ENCODE assay signal across 20 cellular contexts in the genomic region with DNA sequence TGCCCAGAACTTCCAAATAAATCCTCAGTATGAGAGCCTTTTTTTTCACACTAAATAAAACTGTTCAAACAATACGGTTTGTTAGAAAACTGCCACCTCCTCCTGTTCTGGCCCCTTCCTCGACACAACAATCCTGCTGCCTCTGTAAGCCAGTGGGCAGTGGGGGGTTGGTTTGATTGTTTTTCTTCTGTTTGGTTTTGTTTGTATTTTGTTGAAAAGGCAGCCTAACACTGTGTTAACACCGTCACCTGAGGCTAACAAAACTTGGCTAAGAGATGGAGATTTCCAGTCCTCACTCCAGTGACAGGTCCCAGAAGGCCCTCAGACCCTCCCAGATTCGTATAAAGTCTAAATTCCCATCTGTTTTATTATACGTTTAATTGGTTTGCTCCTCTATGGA.
DNase-seq lines count a peak whose midpoint lies in the region; ATAC-seq and TF ChIP-seq lines count a peak whose summit lies in the region.
"Had no signal": no experiment of that assay in that cellular context is flagged by ENCODE, and none has a peak within 500 bp of the region (broad histone marks: within the 10 kb centered on the region; RNA-seq: fewer than 3 reads in every experiment).

No MANE protein-coding gene starts in this region.

- no peaks in the 10 kb centered on the region for H3K9me2 ChIP-seq in GM23338 (ENCODE audit: insufficient read depth)

- H3K4me3 Mint-ChIP-seq in GM23338, result no peak overlapping the region
- H3K4me3 Mint-ChIP-seq in neural progenitor cell, result no peak overlapping the region
- no peak overlapping the region for H3K4me3 Mint-ChIP-seq in activated CD4-positive, alpha-beta memory T cell treated with anti-CD3 and anti-CD28 coated beads for 36 hours
- H3K4me3 Mint-ChIP-seq: CD4-positive, alpha-beta memory T cell had no signal

- H3K79me2 ChIP-seq in GM23338 (replicated peaks; ENCODE audit: insufficient read depth) (no peaks in the 10 kb centered on the region), neural progenitor cell (ENCODE audit: low read depth) (no peaks in the 10 kb centered on the region)

- no peaks in the 10 kb centered on the region for H3K9me3 ChIP-seq in neural progenitor cell (ENCODE audit: low read depth)
- H3K9me3 ChIP-seq: BLaER1 treated with 17β-estradiol and CSF1 and Interleukin-3, amounts not matched to agents 10 nM and 100 nM; SJSA1 had no signal

- H3F3A ChIP-seq in GM23338 (replicated peaks; ENCODE audit: low read depth) (no peaks in the 10 kb centered on the region), neural progenitor cell (ENCODE audit: low read depth) (peaks cover 46% of the 10 kb centered on the region)

- no peak overlapping the region for H3K9ac ChIP-seq in neural progenitor cell
- H3K9ac ChIP-seq: BLaER1 treated with 17β-estradiol and CSF1 and Interleukin-3, amounts not matched to agents 10 nM and 100 nM; GM23248 had no signal

- peaks cover 12% of the 10 kb centered on the region; the same call in 2 of the 3 replicates for H3K4me1 Mint-ChIP-seq in GM23338
- H3K4me1 Mint-ChIP-seq in neural progenitor cell, result peaks cover 34% of the 10 kb centered on the region
- no peaks in the 10 kb centered on the region for H3K4me1 Mint-ChIP-seq in activated CD4-positive, alpha-beta memory T cell treated with anti-CD3 and anti-CD28 coated beads for 36 hours (ENCODE audit: low read depth)
- H3K4me1 Mint-ChIP-seq: CD4-positive, alpha-beta memory T cell had no signal

- H3K4me2 ChIP-seq in GM23338 (no peak overlapping the region), neural progenitor cell (peak overlapping the region; percentile 72)
- H3K4me2 ChIP-seq: BLaER1 treated with 17β-estradiol and CSF1 and Interleukin-3, amounts not matched to agents 10 nM and 100 nM had no signal

- TF ChIP-seq CTCF in GM23338 (conservative IDR thresholded peaks at IDR 0.05; ENCODE audit: low read depth in 2 of 2), result no peak
- TF ChIP-seq CTCF in neural progenitor cell (IDR thresholded peaks at IDR 0.05), result no peak

- H3K27me3 Mint-ChIP-seq in GM23338 (ENCODE audit: insufficient read depth, low read depth, poor library complexity) (no peaks in the 10 kb centered on the region), neural progenitor cell (ENCODE audit: insufficient read depth, low read depth) (peaks cover 6% of the 10 kb centered on the region)
- H3K27me3 Mint-ChIP-seq in activated CD4-positive, alpha-beta memory T cell treated with anti-CD3 and anti-CD28 coated beads for 36 hours, result no peaks in the 10 kb centered on the region

- H3K9me3 Mint-ChIP-seq in GM23338 (no peaks in the 10 kb centered on the region), neural progenitor cell (peaks cover 23% of the 10 kb centered on the region)
- no peaks in the 10 kb centered on the region for H3K9me3 Mint-ChIP-seq in activated CD4-positive, alpha-beta memory T cell treated with anti-CD3 and anti-CD28 coated beads for 36 hours

- H3K4me3 ChIP-seq in GM23338 (no peak overlapping the region), neural progenitor cell (peak overlapping the region; percentile 9)
- H3K4me3 ChIP-seq: BLaER1 treated with 17β-estradiol and CSF1 and Interleukin-3, amounts not matched to agents 10 nM and 100 nM; GM23248; SJSA1 had no signal

- no peak overlapping the region for H3K27ac ChIP-seq in GM23338 (ENCODE audit: low read depth)
- H3K27ac ChIP-seq in neural progenitor cell, result peak overlapping the region; percentile 79
- H3K27ac ChIP-seq: 22Rv1; BLaER1 treated with 17β-estradiol and CSF1 and Interleukin-3, amounts not matched to agents 10 nM and 100 nM; GM23248; SJSA1 had no signal

- H3K36me3 Mint-ChIP-seq in GM23338 (ENCODE audit: low read depth) (no peaks in the 10 kb centered on the region), neural progenitor cell (peaks cover 10% of the 10 kb centered on the region)
- no peaks in the 10 kb centered on the region for H3K36me3 Mint-ChIP-seq in activated CD4-positive, alpha-beta memory T cell treated with anti-CD3 and anti-CD28 coated beads for 36 hours
- H3K36me3 Mint-ChIP-seq: CD4-positive, alpha-beta memory T cell had no signal

- DNase-seq in NCI-H2081 (lab: John Stamatoyannopoulos, UW) (peak; percentile 56 to 59), NCI-H2081 treated with DMSO at 0.1 percent for 48 hours (lab: John Stamatoyannopoulos, UW) (no peak), GM23338 (ENCODE audit: low spot score) (no peak), NCI-H69 (lab: John Stamatoyannopoulos, UW) (peak; percentile 100), neural progenitor cell (ENCODE audit: low spot score) (peak; percentile 78), left ventricle myocardium superior (no peak)
- DNase-seq in activated CD4-positive, alpha-beta memory T cell treated with anti-CD3 and anti-CD28 coated beads for 36 hours, result no peak
- DNase-seq: ACHN; CD4-positive, alpha-beta memory T cell; DND-41; GM23248; HCEC 1CT; Karpas-422; NCI-H1694; T-helper 1 cell had no signal

- POLR2A ChIA-PET in activated CD4-positive, alpha-beta memory T cell treated with anti-CD3 and anti-CD28 coated beads for 36 hours (lab: Charles Lee), result no interaction called here

- ATAC-seq in GM23338 (peak; percentile 93), left ventricle myocardium superior (no peak), HG03039 (IDR thresholded peaks at IDR 0.05; ENCODE audit: unreplicated experiment) (no peak)
- ATAC-seq: Right ventricle myocardium inferior had no signal

- H3K4me1 ChIP-seq in GM23338 (ENCODE audit: insufficient read depth) (peaks cover 6% of the 10 kb centered on the region; the same call in 1 of the 2 replicates), neural progenitor cell (peaks cover 57% of the 10 kb centered on the region)
- H3K4me1 ChIP-seq: BLaER1 treated with 17β-estradiol and CSF1 and Interleukin-3, amounts not matched to agents 10 nM and 100 nM; SJSA1 had no signal

- intact Hi-C loops in left ventricle myocardium superior (cut with micrococcal nuclease), result no loop called here
- intact Hi-C loops in activated CD4-positive, alpha-beta memory T cell treated with anti-CD3 and anti-CD28 coated beads for 36 hours (cut with micrococcal nuclease), result no loop called here

- H2AFZ ChIP-seq in GM23338 (no peak overlapping the region), neural progenitor cell (replicated peaks) (no peak overlapping the region)
- H2AFZ ChIP-seq: GM23248 had no signal

- CTCF ChIA-PET in activated CD4-positive, alpha-beta memory T cell treated with anti-CD3 and anti-CD28 coated beads for 36 hours (lab: Charles Lee), result no interaction called here

- H3K27me3 ChIP-seq in GM23338 (ENCODE audit: insufficient read depth) (no peaks in the 10 kb centered on the region), neural progenitor cell (peaks cover 16% of the 10 kb centered on the region)
- H3K27me3 ChIP-seq: BLaER1 treated with 17β-estradiol and CSF1 and Interleukin-3, amounts not matched to agents 10 nM and 100 nM; SJSA1 had no signal

- no peaks in the 10 kb centered on the region for H4K20me1 ChIP-seq in GM23338 (replicated peaks; ENCODE audit: insufficient read depth)
- H4K20me1 ChIP-seq in neural progenitor cell (ENCODE audit: low read depth), result no peaks in the 10 kb centered on the region
- H4K20me1 ChIP-seq: BLaER1 treated with 17β-estradiol and CSF1 and Interleukin-3, amounts not matched to agents 10 nM and 100 nM had no signal

- H3K27ac Mint-ChIP-seq in GM23338, result no peak overlapping the region
- peak overlapping the region; percentile 80 for H3K27ac Mint-ChIP-seq in neural progenitor cell
- H3K27ac Mint-ChIP-seq in activated CD4-positive, alpha-beta memory T cell treated with anti-CD3 and anti-CD28 coated beads for 36 hours, result no peak overlapping the region
- H3K27ac Mint-ChIP-seq: CD4-positive, alpha-beta memory T cell had no signal

- H3K36me3 ChIP-seq in GM23338 (ENCODE audit: insufficient read depth) (no peaks in the 10 kb centered on the region), neural progenitor cell (no peaks in the 10 kb centered on the region)
- H3K36me3 ChIP-seq: BLaER1 treated with 17β-estradiol and CSF1 and Interleukin-3, amounts not matched to agents 10 nM and 100 nM; SJSA1 had no signal

TF ChIP-seq in GM23338, 12 proteins besides CTCF, POLR2A, EP300 and RAD21 (continues in another document):
- TF ChIP-seq CREB1 (CRISPR knock-in tag; IDR thresholded peaks at IDR 0.05; ENCODE audit: low read depth) (no peak), EZH2phosphoT487 (IDR thresholded peaks at IDR 0.05; ENCODE audit: unreplicated experiment) (no peak), NANOG (IDR thresholded peaks at IDR 0.05; ENCODE audit: borderline replicate concordance) (no peak)
- TF ChIP-seq, protein P1, sequence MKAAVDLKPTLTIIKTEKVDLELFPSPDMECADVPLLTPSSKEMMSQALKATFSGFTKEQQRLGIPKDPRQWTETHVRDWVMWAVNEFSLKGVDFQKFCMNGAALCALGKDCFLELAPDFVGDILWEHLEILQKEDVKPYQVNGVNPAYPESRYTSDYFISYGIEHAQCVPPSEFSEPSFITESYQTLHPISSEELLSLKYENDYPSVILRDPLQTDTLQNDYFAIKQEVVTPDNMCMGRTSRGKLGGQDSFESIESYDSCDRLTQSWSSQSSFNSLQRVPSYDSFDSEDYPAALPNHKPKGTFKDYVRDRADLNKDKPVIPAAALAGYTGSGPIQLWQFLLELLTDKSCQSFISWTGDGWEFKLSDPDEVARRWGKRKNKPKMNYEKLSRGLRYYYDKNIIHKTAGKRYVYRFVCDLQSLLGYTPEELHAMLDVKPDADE (IDR thresholded peaks at IDR 0.05), result no peak

Comparison
In these comparisons a context has a peak if more than half of its experiments do, and no peak if none do; other contexts are left out.
1. DNase-seq: peak in NCI-H2081 (2 of 2), NCI-H69 (single experiment) and neural progenitor cell (single experiment); none in NCI-H2081 treated with DMSO at 0.1 percent for 48 hours (single experiment), GM23338 (single experiment), left ventricle myocardium superior (single experiment) and activated CD4-positive, alpha-beta memory T cell treated with anti-CD3 and anti-CD28 coated beads for 36 hours (single experiment).